Comparison of ENCODE assay signal across 9 cellular contexts in the genomic region with DNA sequence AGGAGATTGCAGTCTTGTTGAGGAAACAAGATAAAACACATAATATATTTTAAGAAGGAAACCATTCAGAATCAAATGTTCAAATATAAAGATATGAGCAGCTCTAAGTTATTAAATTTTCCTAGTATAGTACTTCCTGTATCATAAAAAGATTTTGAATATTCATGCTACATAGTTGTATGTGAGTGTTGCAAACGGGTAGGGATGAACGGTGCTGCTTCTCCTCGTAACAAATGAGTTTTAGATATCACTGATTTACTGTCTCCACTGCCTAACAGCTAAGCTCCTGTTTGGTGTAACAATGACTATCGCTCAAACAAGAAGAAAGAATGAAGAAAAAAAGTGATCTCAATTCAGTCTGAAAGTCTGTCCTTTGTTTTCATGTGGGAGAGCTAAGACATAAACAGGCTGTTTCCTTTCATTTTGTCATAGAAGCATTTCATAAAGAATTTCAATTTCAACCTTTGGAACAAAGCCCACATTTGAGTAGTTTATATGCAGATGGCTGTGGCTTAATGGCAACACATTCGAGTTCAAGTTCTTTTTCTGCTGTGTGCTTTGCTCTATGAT. TPM values are rescaled to one million over a fixed set of nuclear protein-coding genes. Genes with fewer than 3 reads are reported as not detected.
A peak's percentile ranks its signal among the peaks of the same experiment; 100 is the strongest.
DNase-seq lines count a peak whose midpoint lies in the region; ATAC-seq and TF ChIP-seq lines count a peak whose summit lies in the region.
"Had no signal": no experiment of that assay in that cellular context is flagged by ENCODE, and none has a peak within 500 bp of the region (broad histone marks: within the 10 kb centered on the region; RNA-seq: fewer than 3 reads in every experiment).

No MANE protein-coding gene starts in this region.

- TF ChIP-seq CTCF in retinal pigment epithelial cell (conservative IDR thresholded peaks at IDR 0.05; ENCODE audit: low read depth, low read length) (no peak), OCI-LY7 (conservative IDR thresholded peaks at IDR 0.05; ENCODE audit: low read length) (no peak)

- H3K79me2 ChIP-seq in OCI-LY7 (ENCODE audit: insufficient read depth, low read depth, low read length): no peaks in the 10 kb centered on the region

- BruUV-seq in OCI-LY7 (replicated peaks; lab: Mats Ljungman, UMichigan): no TSS peak

- H3K4me3 ChIP-seq in retinal pigment epithelial cell (ENCODE audit: low read length) (peak overlapping the region; percentile 21), OCI-LY7 (ENCODE audit: low read depth, low read length, poor library complexity, severe bottlenecking) (no peak overlapping the region)

- no peaks in the 10 kb centered on the region for H3K4me1 ChIP-seq in OCI-LY7 (ENCODE audit: insufficient read depth, low read length, poor library complexity, severe bottlenecking)

- H3K36me3 ChIP-seq in OCI-LY7 (ENCODE audit: insufficient read depth, low read length): peaks cover 8% of the 10 kb centered on the region; the same call in 1 of the 2 replicates

- H3K9me2 ChIP-seq in OCI-LY7 (ENCODE audit: insufficient read depth, low read length): no peaks in the 10 kb centered on the region

- H3K27ac ChIP-seq in OCI-LY7 (ENCODE audit: low read depth, low read length, poor library complexity, severe bottlenecking): no peak overlapping the region

- H3K4me2 ChIP-seq in OCI-LY7 (ENCODE audit: low read length): no peak overlapping the region

- CTCF ChIA-PET in OCI-LY7 (lab: Charles Lee; ENCODE audit: unreplicated experiment): no interaction called here

- H2AFZ ChIP-seq in OCI-LY7 (ENCODE audit: low read length): no peak overlapping the region

- H4K20me1 ChIP-seq in OCI-LY7 (ENCODE audit: insufficient read depth, low read length): no peaks in the 10 kb centered on the region

- ATAC-seq in SK-N-SH treated with all-trans-retinoic acid at 6 μM for 48 hours (peak; percentile 69), GM21737 (IDR thresholded peaks at IDR 0.05; ENCODE audit: unreplicated experiment) (no peak)

- DNase-seq in COLO829 (ENCODE audit: low spot score) (peak; percentile 51), fibroblast of peridontal ligament (ENCODE audit: extremely low read depth) (peak; percentile 73), retinal pigment epithelial cell (ENCODE audit: low read depth) (peak; percentile 6), NCI-H526 (lab: John Stamatoyannopoulos, UW) (no peak), H4 (ENCODE audit: low spot score) (no peak), OCI-LY7 (ENCODE audit: low spot score) (no peak)
- DNase-seq: NCI-H1436 had no signal

- intact Hi-C loops in OCI-LY7 (cut with micrococcal nuclease; ENCODE audit: unreplicated experiment): no loop called here

- H3K9me3 ChIP-seq in OCI-LY7 (ENCODE audit: low read length): no peaks in the 10 kb centered on the region

- POLR2A ChIA-PET in OCI-LY7 (lab: Charles Lee): interaction anchor here (0.6 to 1.2 kb wide), 2 partner anchors 147 to 880 kb away, joined by 3 to 4 read pairs; no protein-coding TSS in a partner anchor

TF ChIP-seq in SK-N-SH treated with all-trans-retinoic acid at 6 μM for 48 hours, 23 proteins besides CTCF, POLR2A, EP300 and RAD21:
- TF ChIP-seq OSR1 (CRISPR knock-in tag; IDR thresholded peaks at IDR 0.05) (no peak), TOX (CRISPR knock-in tag; IDR thresholded peaks at IDR 0.05; ENCODE audit: borderline replicate concordance) (0 out of 2 replicates have a peak, but pooled peaks have one; percentile 42), RARB (CRISPR knock-in tag; IDR thresholded peaks at IDR 0.05) (no peak)
- TF ChIP-seq, protein P1, sequence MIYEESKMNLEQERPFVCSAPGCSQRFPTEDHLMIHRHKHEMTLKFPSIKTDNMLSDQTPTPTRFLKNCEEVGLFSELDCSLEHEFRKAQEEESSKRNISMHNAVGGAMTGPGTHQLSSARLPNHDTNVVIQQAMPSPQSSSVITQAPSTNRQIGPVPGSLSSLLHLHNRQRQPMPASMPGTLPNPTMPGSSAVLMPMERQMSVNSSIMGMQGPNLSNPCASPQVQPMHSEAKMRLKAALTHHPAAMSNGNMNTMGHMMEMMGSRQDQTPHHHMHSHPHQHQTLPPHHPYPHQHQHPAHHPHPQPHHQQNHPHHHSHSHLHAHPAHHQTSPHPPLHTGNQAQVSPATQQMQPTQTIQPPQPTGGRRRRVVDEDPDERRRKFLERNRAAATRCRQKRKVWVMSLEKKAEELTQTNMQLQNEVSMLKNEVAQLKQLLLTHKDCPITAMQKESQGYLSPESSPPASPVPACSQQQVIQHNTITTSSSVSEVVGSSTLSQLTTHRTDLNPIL (CRISPR knock-in tag; IDR thresholded peaks at IDR 0.05; ENCODE audit: low read depth): no peak

RNA-seq across cellular contexts. Expression of gene RTRAF, which starts 26.1 kb away (rescaled TPM):
- total RNA-seq in H4 (2014; rRNA removed; shearing (Covaris generic)): 129 and 175 TPM in 2 replicates
- total RNA-seq in OCI-LY7 (2014; rRNA removed; shearing (Covaris generic)): 194 and 244 TPM in 2 replicates
- 213 and 233 TPM in 2 replicates for total RNA-seq in OCI-LY7 (2022)

Comparison
In these comparisons a context has a peak if more than half of its experiments do, and no peak if none do; other contexts are left out.
1. DNase-seq: peak in COLO829 (single experiment), fibroblast of peridontal ligament (single experiment) and retinal pigment epithelial cell (single experiment); none in NCI-H526 (0 of 2), H4 (single experiment) and OCI-LY7 (single experiment).